Comparison of ENCODE assay signal across 8 cellular contexts in the genomic region with DNA sequence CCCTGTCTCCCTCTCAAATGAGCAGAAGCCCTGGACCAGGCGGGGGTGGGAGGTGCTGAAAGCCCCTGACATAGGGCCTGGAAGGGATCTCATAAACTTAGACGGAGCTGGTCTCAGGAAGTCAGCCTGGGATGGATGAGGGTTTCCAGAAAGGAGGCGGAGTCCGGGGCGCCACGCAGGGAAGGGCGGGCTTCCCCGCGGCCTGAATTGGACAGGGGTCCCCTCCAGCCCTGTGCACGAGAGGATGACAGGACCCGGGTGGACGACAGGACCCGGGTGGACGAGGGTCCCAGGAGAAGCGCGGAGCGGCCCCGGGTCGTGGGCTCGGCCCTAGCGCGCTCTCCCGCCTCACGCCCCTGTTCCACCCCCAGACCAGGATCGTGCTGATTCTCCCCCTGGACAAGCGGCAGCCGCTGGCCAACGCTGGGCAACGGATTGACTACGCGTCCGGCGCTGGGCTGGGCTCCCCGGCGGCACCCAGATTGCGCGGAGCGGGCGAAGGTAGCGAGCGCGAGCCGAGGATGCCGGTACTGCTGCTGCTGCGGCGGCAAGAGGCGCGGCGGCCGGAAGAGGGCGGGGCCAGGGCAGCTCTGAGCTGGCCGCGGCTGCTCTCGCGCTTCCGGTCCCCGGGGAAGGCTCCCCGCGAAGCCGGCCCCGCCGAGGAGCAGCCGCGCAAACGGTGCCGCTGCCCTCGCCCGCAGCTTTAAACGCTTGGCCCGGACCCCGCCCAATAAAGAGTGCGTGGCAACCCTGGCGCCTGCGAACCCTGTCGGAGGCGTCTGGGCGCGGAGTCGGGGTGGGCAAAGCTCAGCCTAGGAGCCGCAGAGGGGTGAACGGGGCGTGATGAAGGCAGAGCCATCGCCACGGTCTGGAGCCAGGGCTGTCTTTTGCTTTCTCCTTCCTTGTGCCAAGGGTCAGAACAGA. TPM values are rescaled to one million over a fixed set of nuclear protein-coding genes. Genes with fewer than 3 reads are reported as not detected.
DNase-seq lines count a peak whose midpoint lies in the region; ATAC-seq and TF ChIP-seq lines count a peak whose summit lies in the region.

No MANE protein-coding gene starts in this region.

- H3K27me3 Mint-ChIP-seq in activated naive CD8-positive, alpha-beta T cell treated with anti-CD3 and anti-CD28 coated beads for 36 hours, result no peaks in the 10 kb centered on the region

- H3K36me3 ChIP-seq in SU-DHL-6 (ENCODE audit: low read length) (no peaks in the 10 kb centered on the region), ovary (no peaks in the 10 kb centered on the region), tibial artery (peaks cover 14 to 21% (median 19%) of the 10 kb centered on the region in 3 donors)

- H3K4me1 Mint-ChIP-seq in activated naive CD8-positive, alpha-beta T cell treated with anti-CD3 and anti-CD28 coated beads for 36 hours, result peaks cover 27% of the 10 kb centered on the region

- 1% methylated on average over 76 to 84 of the region's 84 CpGs for WGBS in ovary, 3 donors

- H3K9me3 Mint-ChIP-seq in activated naive CD8-positive, alpha-beta T cell treated with anti-CD3 and anti-CD28 coated beads for 36 hours, result no peaks in the 10 kb centered on the region

- H2AFZ ChIP-seq in SU-DHL-6 (ENCODE audit: low read depth, low read length, severe bottlenecking), result peak overlapping the region; percentile 81

- TF ChIP-seq EP300 in ovary (IDR thresholded peaks at IDR 0.05), result no peak

- TF ChIP-seq CTCF in SU-DHL-6 (IDR thresholded peaks at IDR 0.05; ENCODE audit: insufficient read depth, low read length, poor library complexity, severe bottlenecking) (no peak), ovary (IDR thresholded peaks at IDR 0.05) (peak in 2 of 3 donors; percentile 17 to 33), tibial artery (IDR thresholded peaks at IDR 0.05) (peak in 1 of 2 experiments; percentile 17)

- TF ChIP-seq POLR2A in ovary (IDR thresholded peaks at IDR 0.05), result no peak

- H3K27me3 ChIP-seq in SU-DHL-6 (ENCODE audit: low read length), result no peaks in the 10 kb centered on the region
- no peaks in the 10 kb centered on the region for H3K27me3 ChIP-seq in ovary
- no peaks in the 10 kb centered on the region for H3K27me3 ChIP-seq in tibial artery

- intact Hi-C loops in Right ventricle myocardium superior (cut with DNase I), result no loop called here
- intact Hi-C loops in ovary (cut with DNase I), result loop anchor here in 1 of 4 donors (10.0 kb wide), 1 partner anchor 71 kb away; a partner anchor contains a TSS
- intact Hi-C loops in tibial artery (cut with DNase I; ENCODE audit: low total_unique reads), result loop anchor here (5.0 to 10.0 kb wide), 3 partner anchors 101 to 209 kb away; no protein-coding TSS in a partner anchor

- no peaks in the 10 kb centered on the region for H3K9me2 ChIP-seq in SU-DHL-6 (replicated peaks; ENCODE audit: insufficient read depth, low read length)

- peaks cover 13% of the 10 kb centered on the region; the same call in 1 of the 2 replicates for H3K79me2 ChIP-seq in SU-DHL-6 (ENCODE audit: insufficient read depth, low read length)

- DNase-seq in Caki2 (ENCODE audit: low read depth) (peak; percentile 72), MV-4-11 (lab: John Stamatoyannopoulos, UW) (peak; percentile 67), Right ventricle myocardium superior (peak; percentile 93), ovary (peak; percentile 77 to 88 (median 83)), tibial artery (peak; percentile 67 to 89)
- peak; percentile 92 for DNase-seq in activated naive CD8-positive, alpha-beta T cell treated with anti-CD3 and anti-CD28 coated beads for 36 hours

- H3K9me3 ChIP-seq in SU-DHL-6 (ENCODE audit: insufficient read depth, low read length), result no peaks in the 10 kb centered on the region
- H3K9me3 ChIP-seq in ovary, result no peaks in the 10 kb centered on the region
- H3K9me3 ChIP-seq in tibial artery, result no peaks in the 10 kb centered on the region

- peaks cover 5% of the 10 kb centered on the region for H3K36me3 Mint-ChIP-seq in activated naive CD8-positive, alpha-beta T cell treated with anti-CD3 and anti-CD28 coated beads for 36 hours

- ATAC-seq in GM21576 (IDR thresholded peaks at IDR 0.05; ENCODE audit: unreplicated experiment) (peak; percentile 35), Right ventricle myocardium superior (ENCODE audit: poor library complexity) (peak; percentile 75)

- H4K20me1 ChIP-seq in SU-DHL-6 (ENCODE audit: low read depth, low read length), result no peaks in the 10 kb centered on the region

- in situ Hi-C loops in Caki2 (cut with HindIII; ENCODE audit: low pct_unique_long_range_greater_than_20kb, low sequenced_read_pairs), result no loop called here

- H3K4me3 Mint-ChIP-seq in activated naive CD8-positive, alpha-beta T cell treated with anti-CD3 and anti-CD28 coated beads for 36 hours, result peak overlapping the region; percentile 84

- peak overlapping the region; percentile 77 for H3K4me3 ChIP-seq in SU-DHL-6 (ENCODE audit: insufficient read depth, low read length, poor library complexity, severe bottlenecking)
- peak overlapping the region; percentile 64 for H3K4me3 ChIP-seq in ovary
- H3K4me3 ChIP-seq in tibial artery, result peak overlapping the region; percentile 81 to 87

- peaks cover 9% of the 10 kb centered on the region for H3K4me1 ChIP-seq in ovary (ENCODE audit: insufficient read depth)
- peaks cover 0 to 46% (median 33%) of the 10 kb centered on the region in 4 donors for H3K4me1 ChIP-seq in tibial artery

- H3K27ac ChIP-seq in SU-DHL-6 (ENCODE audit: low read depth, low read length) (peak overlapping the region; percentile 75), ovary (peak overlapping the region; percentile 70 to 88), tibial artery (peak overlapping the region; percentile 91 to 93)

- peak overlapping the region; percentile 86 for H3K9ac ChIP-seq in SU-DHL-6 (ENCODE audit: low read length)

- H3K27ac Mint-ChIP-seq in activated naive CD8-positive, alpha-beta T cell treated with anti-CD3 and anti-CD28 coated beads for 36 hours, result peak overlapping the region; percentile 83

- H3K4me2 ChIP-seq in SU-DHL-6 (ENCODE audit: low read depth, low read length, poor library complexity, severe bottlenecking), result peak overlapping the region; percentile 90

- H3F3A ChIP-seq in SU-DHL-6 (ENCODE audit: insufficient read depth), result peaks cover 21% of the 10 kb centered on the region

RNA-seq across cellular contexts. Expression of a gene that starts 1.3 kb away (rescaled TPM):
- total RNA-seq in Caki2 (2014; rRNA removed; shearing (Covaris generic); ENCODE audit: low replicate concordance), result 0.44 TPM in 1 of 2 replicates, not detected in the other
- under 1 TPM; 0.10 to 0.21 TPM for total RNA-seq in activated naive CD8-positive, alpha-beta T cell treated with anti-CD3 and anti-CD28 coated beads for 36 hours
- total RNA-seq in Right ventricle myocardium superior (not detected), ovary (under 1 TPM in 1 of 7 donors, not detected in 6; 0.46 TPM)
- under 1 TPM in 1 of 2 donors, not detected in 1; 0.05 TPM for polyA plus RNA-seq in ovary

RNA-seq across cellular contexts. Expression of a gene that starts 3.3 kb away (rescaled TPM):
- total RNA-seq in Caki2 (2014; rRNA removed; shearing (Covaris generic); ENCODE audit: low replicate concordance), result 10.2 and 15.2 TPM in 2 replicates
- total RNA-seq in activated naive CD8-positive, alpha-beta T cell treated with anti-CD3 and anti-CD28 coated beads for 36 hours, result 1 to 10 TPM; 4.1 TPM
- total RNA-seq in Right ventricle myocardium superior, result 0.22 TPM
- total RNA-seq in ovary, result 1 to 10 TPM; 1.0 to 2.4 (median 1.7) TPM
- under 1 TPM in 1 of 2 donors, not detected in 1; 0.59 TPM for polyA plus RNA-seq in ovary

RNA-seq across cellular contexts. Expression of a gene that starts 10.8 kb away (rescaled TPM):
- total RNA-seq in Caki2 (2014; rRNA removed; shearing (Covaris generic); ENCODE audit: low replicate concordance), result 30.2 and 96.4 TPM in 2 replicates
- 10 to 100 TPM; 10.7 to 12.0 TPM for total RNA-seq in activated naive CD8-positive, alpha-beta T cell treated with anti-CD3 and anti-CD28 coated beads for 36 hours
- total RNA-seq in Right ventricle myocardium superior, result 69.4 TPM
- 100 to 1,000 TPM in 4 of 7 donors, 10 to 100 TPM in 3; 74.3 to 166 (median 103) TPM for total RNA-seq in ovary
- 10 to 100 TPM in 1 of 2 donors, 1 to 10 TPM in 1; 9.2 to 95.6 TPM for polyA plus RNA-seq in ovary

RNA-seq across cellular contexts. Expression of a gene that starts 22.8 kb away (rescaled TPM):
- total RNA-seq in Caki2 (2014; rRNA removed; shearing (Covaris generic); ENCODE audit: low replicate concordance), result 45.9 and 60.9 TPM in 2 replicates
- 10 to 100 TPM; 76.1 to 79.6 TPM for total RNA-seq in activated naive CD8-positive, alpha-beta T cell treated with anti-CD3 and anti-CD28 coated beads for 36 hours
- total RNA-seq in Right ventricle myocardium superior, result 1.1 TPM
- total RNA-seq in ovary, result 1 to 10 TPM; 2.3 to 7.6 (median 3.4) TPM
- polyA plus RNA-seq in ovary, result 1 to 10 TPM in 1 of 2 donors, under 1 TPM in 1; 0.95 to 4.1 TPM

RNA-seq across cellular contexts. Expression of a gene that starts 56.7 kb away (rescaled TPM):
- total RNA-seq in Caki2 (2014; rRNA removed; shearing (Covaris generic); ENCODE audit: low replicate concordance), result 3.3 and 4.9 TPM in 2 replicates
- 1 to 10 TPM; 6.9 to 7.3 TPM for total RNA-seq in activated naive CD8-positive, alpha-beta T cell treated with anti-CD3 and anti-CD28 coated beads for 36 hours
- 11.7 TPM for total RNA-seq in Right ventricle myocardium superior
- 10 to 100 TPM in 5 of 7 donors, 1 to 10 TPM in 2; 3.4 to 15.1 (median 11.8) TPM for total RNA-seq in ovary
- 1 to 10 TPM; 5.3 to 8.8 TPM for polyA plus RNA-seq in ovary

Comparison
In these comparisons a context has a peak if more than half of its experiments do, and no peak if none do; other contexts are left out.
1. Peak in every context shown above with its lines: DNase-seq, ATAC-seq, H3K4me3 ChIP-seq and H3K27ac ChIP-seq.